ENCODE assay signal across 24 cellular contexts in the genomic region with DNA sequence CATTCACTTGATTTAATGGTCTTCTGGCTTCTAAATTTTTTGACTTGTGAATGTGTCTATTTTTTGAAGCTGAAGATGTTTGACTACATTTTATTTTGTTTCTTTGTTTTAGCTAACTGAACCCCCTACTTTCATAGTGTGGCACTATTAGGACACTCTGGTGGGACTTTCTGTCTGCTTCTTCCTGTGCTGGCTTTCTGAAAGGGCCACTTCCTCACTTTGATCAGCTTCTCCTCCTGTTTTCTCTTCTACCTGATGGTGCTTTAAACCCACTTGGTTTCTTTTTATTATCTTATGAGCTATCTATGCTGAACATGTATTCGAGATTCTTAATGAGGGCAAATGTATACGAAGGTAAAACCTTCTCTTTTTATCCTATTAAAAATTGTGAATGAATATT.
DNase-seq lines count a peak whose midpoint lies in the region; ATAC-seq and TF ChIP-seq lines count a peak whose summit lies in the region.
"Had no signal": no experiment of that assay in that cellular context is flagged by ENCODE, and none has a peak within 500 bp of the region (broad histone marks: within the 10 kb centered on the region; RNA-seq: fewer than 3 reads in every experiment).

No MANE protein-coding gene starts in this region.

- no peak for DNase-seq in activated naive CD8-positive, alpha-beta T cell treated with anti-CD3 and anti-CD28 coated beads, Interleukin-2, amount 50 U/mL, for 24 hours
- DNase-seq in T-cell: no peak
- no peak for DNase-seq in nephron progenitor cell
- no peak for DNase-seq in effector memory CD4-positive, alpha-beta T cell
- DNase-seq: body of pancreas; dorsolateral prefrontal cortex; left lung; mesendoderm; NCI-H146; NCI-H2107; NCI-H446; occipital lobe; psoas muscle; stimulated activated CD4-positive, alpha-beta T cell treated with anti-CD3 and anti-CD28 coated beads, Interleukin-15, amount 100 ng/mL, for 24 hours; stimulated activated naive CD4-positive, alpha-beta T cell; testis; WERI-Rb-1 had no signal

- H3K27ac ChIP-seq in effector memory CD4-positive, alpha-beta T cell (ENCODE audit: insufficient read depth, low read length, poor library complexity, severe bottlenecking): no peak overlapping the region
- H3K27ac ChIP-seq: body of pancreas, dorsolateral prefrontal cortex, HL-60, KMS-11, left lung, psoas muscle, testis, WERI-Rb-1 had no signal

- no peak overlapping the region for H3K4me3 ChIP-seq in effector memory CD4-positive, alpha-beta T cell (ENCODE audit: insufficient read depth, low read depth, low read length, poor library complexity, severe bottlenecking)
- H3K4me3 ChIP-seq: body of pancreas, dorsolateral prefrontal cortex, left lung, psoas muscle, testis had no signal

- H3K4me3 Mint-ChIP-seq in activated naive CD8-positive, alpha-beta T cell: peak overlapping the region; percentile 35
- no peak overlapping the region for H3K4me3 Mint-ChIP-seq in activated naive CD8-positive, alpha-beta T cell treated with anti-CD3 and anti-CD28 coated beads, Interleukin-2, amount 50 U/mL, for 24 hours
- H3K4me3 Mint-ChIP-seq in T-cell (peak overlapping the region in 1 of 3 donors; percentile 10), nephron progenitor cell (no peak overlapping the region)

- H3K36me3 ChIP-seq in effector memory CD4-positive, alpha-beta T cell (ENCODE audit: control insufficient read depth, insufficient read depth, low read length): no peaks in the 10 kb centered on the region
- H3K36me3 ChIP-seq: left lung, WERI-Rb-1 had no signal

- H3K27me3 Mint-ChIP-seq in activated naive CD8-positive, alpha-beta T cell: no peaks in the 10 kb centered on the region
- no peaks in the 10 kb centered on the region for H3K27me3 Mint-ChIP-seq in activated naive CD8-positive, alpha-beta T cell treated with anti-CD3 and anti-CD28 coated beads, Interleukin-2, amount 50 U/mL, for 24 hours
- H3K27me3 Mint-ChIP-seq in T-cell (peaks cover 0 to 13% of the 10 kb centered on the region in 2 donors), nephron progenitor cell (ENCODE audit: low read depth, poor library complexity) (peaks cover 3% of the 10 kb centered on the region)

- H3K27ac Mint-ChIP-seq in activated naive CD8-positive, alpha-beta T cell: no peak overlapping the region
- no peak overlapping the region for H3K27ac Mint-ChIP-seq in activated naive CD8-positive, alpha-beta T cell treated with anti-CD3 and anti-CD28 coated beads, Interleukin-2, amount 50 U/mL, for 24 hours
- peak overlapping the region; percentile 59 to 65 for H3K27ac Mint-ChIP-seq in T-cell
- peak overlapping the region; percentile 26 for H3K27ac Mint-ChIP-seq in nephron progenitor cell
- H3K27ac Mint-ChIP-seq: activated T-helper 2 cell treated with anti-CD3 and anti-CD28 coated beads, Interferon-gamma antibody, Interleukin-2, Interleukin-4, amounts not matched to agents 10 μg/mL and 5 μg/mL and 100 μg/mL, durations not matched to agents 14 hours and 24 hours and 36 hours had no signal

- no peaks in the 10 kb centered on the region for H3K27me3 ChIP-seq in effector memory CD4-positive, alpha-beta T cell (replicated peaks; ENCODE audit: control insufficient read depth, insufficient read depth, low read length, poor library complexity, severe bottlenecking)
- H3K27me3 ChIP-seq: body of pancreas, left lung, testis had no signal

- no peaks in the 10 kb centered on the region for H3K9me3 ChIP-seq in effector memory CD4-positive, alpha-beta T cell (ENCODE audit: control insufficient read depth, low read length)
- H3K9me3 ChIP-seq: body of pancreas, left lung, psoas muscle, testis had no signal

- H3K9me3 Mint-ChIP-seq in activated naive CD8-positive, alpha-beta T cell (ENCODE audit: low read depth): no peaks in the 10 kb centered on the region
- no peaks in the 10 kb centered on the region for H3K9me3 Mint-ChIP-seq in activated naive CD8-positive, alpha-beta T cell treated with anti-CD3 and anti-CD28 coated beads, Interleukin-2, amount 50 U/mL, for 24 hours
- peaks cover 0 to 5% (median 0%) of the 10 kb centered on the region in 3 donors for H3K9me3 Mint-ChIP-seq in T-cell
- H3K9me3 Mint-ChIP-seq in nephron progenitor cell: peaks cover 28% of the 10 kb centered on the region

- POLR2A ChIA-PET in T-cell (lab: Charles Lee): interaction anchor here in 1 of 2 donors (0.6 kb wide), 1 partner anchor 587 kb away, joined by 8 read pairs; no protein-coding TSS in a partner anchor

- no peak for TF ChIP-seq CTCF in nephron progenitor cell (IDR thresholded peaks at IDR 0.05)

- CTCF ChIA-PET in T-cell (lab: Charles Lee): no interaction called here

- H3K4me1 Mint-ChIP-seq in activated naive CD8-positive, alpha-beta T cell (ENCODE audit: low read depth): peaks cover 39% of the 10 kb centered on the region
- peaks cover 23% of the 10 kb centered on the region for H3K4me1 Mint-ChIP-seq in activated naive CD8-positive, alpha-beta T cell treated with anti-CD3 and anti-CD28 coated beads, Interleukin-2, amount 50 U/mL, for 24 hours
- peaks cover 8 to 34% (median 14%) of the 10 kb centered on the region in 3 donors for H3K4me1 Mint-ChIP-seq in T-cell
- H3K4me1 Mint-ChIP-seq in nephron progenitor cell: peaks cover 10% of the 10 kb centered on the region

- peaks cover 5% of the 10 kb centered on the region for H3K36me3 Mint-ChIP-seq in activated naive CD8-positive, alpha-beta T cell
- no peaks in the 10 kb centered on the region for H3K36me3 Mint-ChIP-seq in activated naive CD8-positive, alpha-beta T cell treated with anti-CD3 and anti-CD28 coated beads, Interleukin-2, amount 50 U/mL, for 24 hours (ENCODE audit: low read depth)
- H3K36me3 Mint-ChIP-seq in T-cell: no peaks in the 10 kb centered on the region
- H3K36me3 Mint-ChIP-seq in nephron progenitor cell (ENCODE audit: low read depth): peaks cover 6% of the 10 kb centered on the region

- ATAC-seq in activated naive CD8-positive, alpha-beta T cell treated with anti-CD3 and anti-CD28 coated beads, Interleukin-2, amount 50 U/mL, for 24 hours: no peak
- ATAC-seq in GM18867 (IDR thresholded peaks at IDR 0.05; ENCODE audit: unreplicated experiment) (peak; percentile 53), T-cell (replicated peaks in 1 of 4) (peak in 2 of 4 experiments; percentile 55 to 56), GM18909 (IDR thresholded peaks at IDR 0.05; ENCODE audit: poor library complexity, unreplicated experiment) (no peak), HG03521 (IDR thresholded peaks at IDR 0.05; ENCODE audit: unreplicated experiment) (no peak)
- ATAC-seq: body of pancreas, left lung, psoas muscle had no signal

- no peaks in the 10 kb centered on the region for H3K4me1 ChIP-seq in effector memory CD4-positive, alpha-beta T cell (ENCODE audit: control insufficient read depth, insufficient read depth, low read length, poor library complexity, severe bottlenecking)
- H3K4me1 ChIP-seq: body of pancreas, left lung, psoas muscle, testis had no signal

Comparison
In these comparisons a context has a peak if more than half of its experiments do, and no peak if none do; other contexts are left out.
1. H3K27ac Mint-ChIP-seq: peak in T-cell (2 of 2) and nephron progenitor cell (single experiment); none in activated naive CD8-positive, alpha-beta T cell (single experiment) and activated naive CD8-positive, alpha-beta T cell treated with anti-CD3 and anti-CD28 coated beads, Interleukin-2, amount 50 U/mL, for 24 hours (single experiment).